Comparison of ENCODE assay signal across 1 cellular context in the genomic region with DNA sequence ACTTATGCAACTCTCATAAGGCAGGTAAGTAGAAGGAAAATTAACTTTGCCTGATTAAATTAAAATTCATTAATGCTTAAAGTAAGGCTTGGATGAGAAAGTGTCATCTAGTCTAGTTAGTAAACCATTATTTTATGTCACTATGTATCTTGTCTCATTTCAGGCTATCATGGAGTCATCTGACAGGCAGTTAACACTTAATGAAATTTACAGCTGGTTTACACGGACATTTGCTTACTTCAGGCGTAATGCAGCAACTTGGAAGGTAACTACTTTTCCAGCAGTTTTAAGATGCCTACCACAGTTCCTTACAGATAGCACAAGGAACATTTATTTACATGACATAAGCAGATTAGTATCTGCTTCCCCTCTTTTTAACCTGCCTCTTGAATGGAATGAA.
TF ChIP-seq lines count a peak whose summit lies in the region.

No MANE protein-coding gene starts in this region.

TF ChIP-seq in GM23338, 12 proteins besides CTCF, POLR2A, EP300 and RAD21 (continued from another document):
- TF ChIP-seq, protein P1, sequence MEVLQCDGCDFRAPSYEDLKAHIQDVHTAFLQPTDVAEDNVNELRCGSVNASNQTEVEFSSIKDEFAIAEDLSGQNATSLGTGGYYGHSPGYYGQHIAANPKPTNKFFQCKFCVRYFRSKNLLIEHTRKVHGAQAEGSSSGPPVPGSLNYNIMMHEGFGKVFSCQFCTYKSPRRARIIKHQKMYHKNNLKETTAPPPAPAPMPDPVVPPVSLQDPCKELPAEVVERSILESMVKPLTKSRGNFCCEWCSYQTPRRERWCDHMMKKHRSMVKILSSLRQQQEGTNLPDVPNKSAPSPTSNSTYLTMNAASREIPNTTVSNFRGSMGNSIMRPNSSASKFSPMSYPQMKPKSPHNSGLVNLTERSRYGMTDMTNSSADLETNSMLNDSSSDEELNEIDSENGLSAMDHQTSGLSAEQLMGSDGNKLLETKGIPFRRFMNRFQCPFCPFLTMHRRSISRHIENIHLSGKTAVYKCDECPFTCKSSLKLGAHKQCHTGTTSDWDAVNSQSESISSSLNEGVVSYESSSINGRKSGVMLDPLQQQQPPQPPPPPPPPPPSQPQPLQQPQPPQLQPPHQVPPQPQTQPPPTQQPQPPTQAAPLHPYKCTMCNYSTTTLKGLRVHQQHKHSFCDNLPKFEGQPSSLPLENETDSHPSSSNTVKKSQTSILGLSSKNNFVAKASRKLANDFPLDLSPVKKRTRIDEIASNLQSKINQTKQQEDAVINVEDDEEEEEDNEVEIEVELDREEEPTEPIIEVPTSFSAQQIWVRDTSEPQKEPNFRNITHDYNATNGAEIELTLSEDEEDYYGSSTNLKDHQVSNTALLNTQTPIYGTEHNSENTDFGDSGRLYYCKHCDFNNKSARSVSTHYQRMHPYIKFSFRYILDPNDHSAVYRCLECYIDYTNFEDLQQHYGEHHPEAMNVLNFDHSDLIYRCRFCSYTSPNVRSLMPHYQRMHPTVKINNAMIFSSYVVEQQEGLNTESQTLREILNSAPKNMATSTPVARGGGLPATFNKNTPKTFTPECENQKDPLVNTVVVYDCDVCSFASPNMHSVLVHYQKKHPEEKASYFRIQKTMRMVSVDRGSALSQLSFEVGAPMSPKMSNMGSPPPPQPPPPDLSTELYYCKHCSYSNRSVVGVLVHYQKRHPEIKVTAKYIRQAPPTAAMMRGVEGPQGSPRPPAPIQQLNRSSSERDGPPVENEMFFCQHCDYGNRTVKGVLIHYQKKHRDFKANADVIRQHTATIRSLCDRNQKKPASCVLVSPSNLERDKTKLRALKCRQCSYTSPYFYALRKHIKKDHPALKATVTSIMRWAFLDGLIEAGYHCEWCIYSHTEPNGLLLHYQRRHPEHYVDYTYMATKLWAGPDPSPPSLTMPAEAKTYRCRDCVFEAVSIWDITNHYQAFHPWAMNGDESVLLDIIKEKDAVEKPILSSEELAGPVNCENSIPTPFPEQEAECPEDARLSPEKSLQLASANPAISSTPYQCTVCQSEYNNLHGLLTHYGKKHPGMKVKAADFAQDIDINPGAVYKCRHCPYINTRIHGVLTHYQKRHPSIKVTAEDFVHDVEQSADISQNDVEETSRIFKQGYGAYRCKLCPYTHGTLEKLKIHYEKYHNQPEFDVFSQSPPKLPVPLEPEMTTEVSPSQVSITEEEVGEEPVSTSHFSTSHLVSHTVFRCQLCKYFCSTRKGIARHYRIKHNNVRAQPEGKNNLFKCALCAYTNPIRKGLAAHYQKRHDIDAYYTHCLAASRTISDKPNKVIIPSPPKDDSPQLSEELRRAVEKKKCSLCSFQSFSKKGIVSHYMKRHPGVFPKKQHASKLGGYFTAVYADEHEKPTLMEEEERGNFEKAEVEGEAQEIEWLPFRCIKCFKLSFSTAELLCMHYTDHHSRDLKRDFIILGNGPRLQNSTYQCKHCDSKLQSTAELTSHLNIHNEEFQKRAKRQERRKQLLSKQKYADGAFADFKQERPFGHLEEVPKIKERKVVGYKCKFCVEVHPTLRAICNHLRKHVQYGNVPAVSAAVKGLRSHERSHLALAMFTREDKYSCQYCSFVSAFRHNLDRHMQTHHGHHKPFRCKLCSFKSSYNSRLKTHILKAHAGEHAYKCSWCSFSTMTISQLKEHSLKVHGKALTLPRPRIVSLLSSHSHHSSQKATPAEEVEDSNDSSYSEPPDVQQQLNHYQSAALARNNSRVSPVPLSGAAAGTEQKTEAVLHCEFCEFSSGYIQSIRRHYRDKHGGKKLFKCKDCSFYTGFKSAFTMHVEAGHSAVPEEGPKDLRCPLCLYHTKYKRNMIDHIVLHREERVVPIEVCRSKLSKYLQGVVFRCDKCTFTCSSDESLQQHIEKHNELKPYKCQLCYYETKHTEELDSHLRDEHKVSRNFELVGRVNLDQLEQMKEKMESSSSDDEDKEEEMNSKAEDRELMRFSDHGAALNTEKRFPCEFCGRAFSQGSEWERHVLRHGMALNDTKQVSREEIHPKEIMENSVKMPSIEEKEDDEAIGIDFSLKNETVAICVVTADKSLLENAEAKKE (CRISPR knock-in tag; IDR thresholded peaks at IDR 0.05) = no peak
- TF ChIP-seq REST (IDR thresholded peaks at IDR 0.05; ENCODE audit: unreplicated experiment) (no peak), ETS1 (IDR thresholded peaks at IDR 0.05) (no peak), CREB1 (CRISPR knock-in tag; IDR thresholded peaks at IDR 0.05; ENCODE audit: low read depth) (no peak)
